ENCODE assay signal across 16 cellular contexts in the genomic region with DNA sequence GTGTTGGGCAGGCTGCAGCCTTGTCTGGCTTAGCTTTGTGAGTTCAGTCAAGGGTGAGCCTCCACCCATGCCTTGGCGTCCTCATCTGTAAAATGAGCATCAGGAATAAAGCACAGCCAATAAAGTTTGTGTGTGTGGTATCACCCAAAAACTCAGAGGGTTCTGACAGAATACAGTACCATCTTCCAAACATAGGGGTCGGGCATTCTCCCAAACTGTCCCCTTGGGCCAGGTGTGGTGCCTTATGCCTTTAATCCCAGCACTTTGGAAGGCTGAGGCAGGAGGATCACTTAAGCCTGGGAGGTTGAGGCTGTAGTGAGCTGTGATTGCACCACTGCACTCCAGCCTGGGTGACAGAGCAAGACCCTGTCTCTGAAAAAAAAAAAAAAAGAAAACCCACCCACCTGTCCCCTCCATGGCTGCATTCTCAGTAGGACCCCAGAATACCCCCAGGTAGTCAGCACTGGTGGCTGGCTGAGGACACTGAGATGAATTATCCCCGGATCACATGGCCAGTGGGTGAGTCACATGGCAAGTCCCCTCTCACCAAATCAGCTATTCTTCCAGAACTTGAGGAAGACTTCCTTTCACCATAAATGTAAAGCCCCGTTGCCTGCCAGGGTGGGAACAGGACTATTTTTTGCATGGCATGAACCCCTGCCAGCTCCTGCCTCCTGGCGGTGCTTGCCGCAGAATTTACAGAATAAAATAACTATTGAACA. TPM values are rescaled to one million over a fixed set of nuclear protein-coding genes. Genes with fewer than 3 reads are reported as not detected.
DNase-seq lines count a peak whose midpoint lies in the region; ATAC-seq, FAIRE-seq and TF ChIP-seq lines count a peak whose summit lies in the region.
"Had no signal": no experiment of that assay in that cellular context is flagged by ENCODE, and none has a peak within 500 bp of the region (broad histone marks: within the 10 kb centered on the region; RNA-seq: fewer than 3 reads in every experiment).

No MANE protein-coding gene starts in this region.

- H3K9ac ChIP-seq in HepG2 (ENCODE audit: insufficient read depth, low read depth, low read length), result no peak overlapping the region

- H3K9me3 Mint-ChIP-seq in type B pancreatic cell, result no peaks in the 10 kb centered on the region

- CTCF ChIA-PET in HepG2 (lab: Yijun Ruan, JAX; ENCODE audit: low intra/inter-chr PET ratio, low total read pairs), result no interaction called here

- no peak overlapping the region for H3K4me3 Mint-ChIP-seq in type B pancreatic cell

- no peak overlapping the region for H2AFZ ChIP-seq in HepG2 (ENCODE audit: low read length)

- H3K36me3 ChIP-seq in HepG2 (replicated peaks in 1 of 2; ENCODE audit: control insufficient read depth in 1 of 2, insufficient read depth in 2 of 2, low read length in 2 of 2) (no peaks in the 10 kb centered on the region), right lobe of liver (no peaks in the 10 kb centered on the region)
- H3K36me3 ChIP-seq: WERI-Rb-1 had no signal

- intact Hi-C loops in HepG2 (cut with micrococcal nuclease; ENCODE audit: unreplicated experiment), result no loop called here
- intact Hi-C loops in right lobe of liver (cut with DNase I), result no loop called here

- H3K4me1 Mint-ChIP-seq in type B pancreatic cell (ENCODE audit: unreplicated experiment), result peaks cover 8% of the 10 kb centered on the region

- H3K4me1 ChIP-seq in HepG2 (ENCODE audit: insufficient read depth, low read length), result peaks cover 13% of the 10 kb centered on the region
- no peaks in the 10 kb centered on the region for H3K4me1 ChIP-seq in right lobe of liver
- H3K4me1 ChIP-seq in foreskin keratinocyte, result no peaks in the 10 kb centered on the region

- TF ChIP-seq POLR2A in HepG2 (IDR thresholded peaks at IDR 0.05; ENCODE audit: insufficient read depth in 1 of 2, low read depth in 2 of 2, low read length in 2 of 2) (no peak), right lobe of liver (IDR thresholded peaks at IDR 0.05) (no peak)

- BruUV-seq in HepG2 (replicated peaks; lab: Mats Ljungman, UMichigan), result no TSS peak

- H3K4me3 ChIP-seq in HepG2 (replicated peaks in 1 of 3; ENCODE audit: insufficient read depth in 1 of 3, low read depth in 2 of 3, low read length in 3 of 3) (no peak overlapping the region), right lobe of liver (no peak overlapping the region)

- no peaks in the 10 kb centered on the region for H3K27me3 Mint-ChIP-seq in type B pancreatic cell

- no peaks in the 10 kb centered on the region for H4K20me1 ChIP-seq in HepG2 (ENCODE audit: insufficient read depth, low read length)

- no peaks in the 10 kb centered on the region for H3K36me3 Mint-ChIP-seq in type B pancreatic cell

- ATAC-seq in HepG2, result no peak
- no peak for ATAC-seq in right lobe of liver
- peak; percentile 22 for ATAC-seq in foreskin keratinocyte

- peak overlapping the region; percentile 56 for H3K27ac Mint-ChIP-seq in type B pancreatic cell

- H3K27ac ChIP-seq in HepG2 (ENCODE audit: extremely low read length, insufficient read depth, low read length) (no peak overlapping the region), right lobe of liver (no peak overlapping the region), foreskin keratinocyte (no peak overlapping the region)
- H3K27ac ChIP-seq: C4-2B, WERI-Rb-1 had no signal

- no peak for FAIRE-seq in HepG2 (lab: Jason Lieb, UNC)

- WGBS in HepG2 (ENCODE audit: low lambda C conversion rate), result 64% methylated on average over 5 of the region's 6 CpGs
- WGBS in right lobe of liver (ENCODE audit: insufficient coverage, low coverage, low lambda C conversion rate, missing lambda C conversion rate), result 72% methylated on average over 4 of the region's 6 CpGs

- no peaks in the 10 kb centered on the region for H3K79me2 ChIP-seq in HepG2 (ENCODE audit: insufficient read depth, low read length)

- TF ChIP-seq CTCF in HepG2 (CRISPR knock-in tag; IDR thresholded peaks at IDR 0.05) (no peak), right lobe of liver (IDR thresholded peaks at IDR 0.05) (no peak), foreskin keratinocyte (conservative IDR thresholded peaks at IDR 0.05) (peak; percentile 30), type B pancreatic cell (conservative IDR thresholded peaks at IDR 0.05) (no peak), GM13977 (IDR thresholded peaks at IDR 0.05; ENCODE audit: extremely low read depth, insufficient read depth, missing control alignments) (no peak), GM20000 (IDR thresholded peaks at IDR 0.05; ENCODE audit: extremely low read depth, missing control alignments) (no peak)

- no peak for TF ChIP-seq RAD21 in HepG2 (CRISPR knock-in tag; IDR thresholded peaks at IDR 0.05)

- TF ChIP-seq EP300 in HepG2 (IDR thresholded peaks at IDR 0.05; ENCODE audit: low read depth in 2 of 2, low read length in 2 of 2) (no peak), HepG2 (CRISPR knock-in tag; IDR thresholded peaks at IDR 0.05; ENCODE audit: borderline replicate concordance) (no peak)

- POLR2A ChIA-PET in HepG2 (lab: Yijun Ruan, JAX), result no interaction called here

- in situ Hi-C loops in HepG2 (cut with HindIII; ENCODE audit: extremely low pct_ligation_motif_present, low pct_unique_long_range_greater_than_20kb) (no loop called here), ACHN (cut with HindIII; ENCODE audit: low pct_ligation_motif_present, low pct_unique_long_range_greater_than_20kb, low sequenced_read_pairs) (no loop called here), GM13977 (cut with MboI; ENCODE audit: low pct_unique_long_range_greater_than_20kb, low sequenced_read_pairs, unreplicated experiment) (no loop called here)

- DNase-seq in HepG2 (ENCODE audit: low spot score) (no peak), right lobe of liver (no peak), RPMI7951 (ENCODE audit: low read depth) (peak; percentile 8), foreskin keratinocyte (no peak), type B pancreatic cell (ENCODE audit: extremely low spot score, unreplicated experiment) (no peak), ACHN (no peak), GM13977 (ENCODE audit: low spot score) (no peak), GM20000 (ENCODE audit: low spot score) (no peak)
- DNase-seq: activated effector memory CD4-positive, alpha-beta T cell treated with anti-CD3 and anti-CD28 coated beads, Interleukin-2, amount 50 U/mL, for 16 hours; hypothalamus; mesendoderm; NCI-H1694; SIG-M5; stimulated activated naive CD8-positive, alpha-beta T cell treated with anti-CD3 and anti-CD28 coated beads, Interleukin-15, Interleukin-2, amounts not matched to agents 100 U/mL and 50 U/mL, for 24 hours; WERI-Rb-1 had no signal

- no peak overlapping the region for H3K4me2 ChIP-seq in HepG2 (ENCODE audit: low read depth, low read length)

- peaks cover 1 to 3% of the 10 kb centered on the region in 2 experiments; a peak in 2 of 5 replicates for H3K27me3 ChIP-seq in HepG2 (ENCODE audit: control insufficient read depth in 1 of 2, insufficient read depth in 2 of 2, low read length in 2 of 2)
- H3K27me3 ChIP-seq in right lobe of liver, result no peaks in the 10 kb centered on the region
- H3K27me3 ChIP-seq in foreskin keratinocyte, result no peaks in the 10 kb centered on the region

- H3K9me3 ChIP-seq in HepG2 (ENCODE audit: low read length) (no peaks in the 10 kb centered on the region), right lobe of liver (no peaks in the 10 kb centered on the region)

RNA-seq across cellular contexts. Expression of a gene that starts 18.6 kb away (rescaled TPM):
- 84.0 and 120 TPM in 2 replicates for total RNA-seq in HepG2 (2016; rRNA removed; fragmentation: Illumina TruSeq; extraction: Trizol)
- total RNA-seq in HepG2 (2016; cell fraction: cytosol; rRNA removed; fragmentation: Illumina TruSeq; extraction: Trizol; ENCODE audit: low read depth), result 26.0 and 27.8 TPM in 2 replicates
- total RNA-seq in HepG2 (2016; cell fraction: insoluble cytoplasmic fraction; rRNA removed; fragmentation: Illumina TruSeq; extraction: Trizol), result 84.6 and 128 TPM in 2 replicates
- total RNA-seq in HepG2 (2016; cell fraction: membrane; rRNA removed; fragmentation: Illumina TruSeq; extraction: Trizol), result 37.0 and 39.3 TPM in 2 replicates
- total RNA-seq in HepG2 (2016; cell fraction: nucleus; rRNA removed; fragmentation: Illumina TruSeq; extraction: Trizol), result 39.0 and 42.5 TPM in 2 replicates
- polyA plus RNA-seq in HepG2 (2011; rRNA removed), result 29.4 and 32.2 TPM in 2 replicates
- 22.5 and 24.9 TPM in 2 replicates for polyA plus RNA-seq in HepG2 (2011; cell fraction: cytosol; rRNA removed)
- 46.3 and 51.2 TPM in 2 replicates for polyA plus RNA-seq in HepG2 (2011; cell fraction: nucleus; rRNA removed)
- 24.1 and 24.4 TPM in 2 replicates for polyA plus RNA-seq in HepG2 (2012)
- polyA plus RNA-seq in HepG2 (2016; cell fraction: cytosol; fragmentation: Illumina TruSeq; extraction: Trizol; ENCODE audit: low read depth), result 25.5 and 26.4 TPM in 2 replicates
- 117 and 122 TPM in 2 replicates for polyA plus RNA-seq in HepG2 (2016; cell fraction: insoluble cytoplasmic fraction; fragmentation: Illumina TruSeq; extraction: Trizol; ENCODE audit: low read depth)
- polyA plus RNA-seq in HepG2 (2016; cell fraction: membrane; fragmentation: Illumina TruSeq; extraction: Trizol; ENCODE audit: low read depth), result 29.0 and 32.5 TPM in 2 replicates
- polyA plus RNA-seq in HepG2 (2016; cell fraction: nucleus; fragmentation: Illumina TruSeq; extraction: Trizol; ENCODE audit: insufficient read depth, low read depth), result 58.8 and 67.0 TPM in 2 replicates
- 23.6 and 67.1 TPM in 2 replicates for polyA minus RNA-seq in HepG2 (2011; rRNA and poly(A)+ RNA removed; ENCODE audit: low replicate concordance)
- polyA minus RNA-seq in HepG2 (2011; cell fraction: cytosol; rRNA and poly(A)+ RNA removed), result 16.8 and 23.0 TPM in 2 replicates
- 45.1 and 53.7 TPM in 2 replicates for polyA minus RNA-seq in HepG2 (2011; cell fraction: nucleus; rRNA and poly(A)+ RNA removed)
- total RNA-seq in right lobe of liver, result 10 to 100 TPM; 28.5 to 58.5 (median 34.8) TPM
- 134 and 145 TPM in 2 replicates for total RNA-seq in RPMI7951 (2014; rRNA removed; shearing (Covaris generic))
- total RNA-seq in foreskin keratinocyte, result 88.1 and 92.2 TPM in 2 replicates
- polyA plus RNA-seq in foreskin keratinocyte, result 90.7 and 101 TPM in 2 replicates
- total RNA-seq in type B pancreatic cell (ENCODE audit: low replicate concordance), result 48.4 and 51.3 TPM in 2 replicates

RNA-seq across cellular contexts. Expression of a gene that starts 40.6 kb away (rescaled TPM):
- total RNA-seq in HepG2 (2016; rRNA removed; fragmentation: Illumina TruSeq; extraction: Trizol) (3.2 and 3.8 TPM in 2 replicates), right lobe of liver (10 to 100 TPM in 2 of 6 experiments, 1 to 10 TPM in 4; 5.6 to 13.8 (median 9.8) TPM), foreskin keratinocyte (13.8 and 15.0 TPM in 2 replicates), type B pancreatic cell (ENCODE audit: low replicate concordance) (6.3 and 16.9 TPM in 2 replicates)
- 1.5 TPM in 2 replicates for total RNA-seq in HepG2 (2016; cell fraction: cytosol; rRNA removed; fragmentation: Illumina TruSeq; extraction: Trizol; ENCODE audit: low read depth)
- total RNA-seq in HepG2 (2016; cell fraction: insoluble cytoplasmic fraction; rRNA removed; fragmentation: Illumina TruSeq; extraction: Trizol), result 3.0 and 4.1 TPM in 2 replicates
- total RNA-seq in HepG2 (2016; cell fraction: membrane; rRNA removed; fragmentation: Illumina TruSeq; extraction: Trizol), result 2.6 and 2.8 TPM in 2 replicates
- 1.9 and 2.3 TPM in 2 replicates for total RNA-seq in HepG2 (2016; cell fraction: nucleus; rRNA removed; fragmentation: Illumina TruSeq; extraction: Trizol)
- polyA plus RNA-seq in HepG2 (2011; rRNA removed) (2.9 TPM in 2 replicates), foreskin keratinocyte (13.2 and 15.8 TPM in 2 replicates)
- 1.7 and 4.1 TPM in 2 replicates for polyA plus RNA-seq in HepG2 (2011; cell fraction: cytosol; rRNA removed)
- 3.9 and 4.0 TPM in 2 replicates for polyA plus RNA-seq in HepG2 (2011; cell fraction: nucleus; rRNA removed)
- 0.71 and 1.4 TPM in 2 replicates for polyA plus RNA-seq in HepG2 (2012)
- polyA plus RNA-seq in HepG2 (2016; cell fraction: cytosol; fragmentation: Illumina TruSeq; extraction: Trizol; ENCODE audit: low read depth), result 0.36 and 0.54 TPM in 2 replicates
- 2.4 and 2.7 TPM in 2 replicates for polyA plus RNA-seq in HepG2 (2016; cell fraction: insoluble cytoplasmic fraction; fragmentation: Illumina TruSeq; extraction: Trizol; ENCODE audit: low read depth)
- 1.1 and 1.4 TPM in 2 replicates for polyA plus RNA-seq in HepG2 (2016; cell fraction: membrane; fragmentation: Illumina TruSeq; extraction: Trizol; ENCODE audit: low read depth)
- 2.7 TPM in 2 replicates for polyA plus RNA-seq in HepG2 (2016; cell fraction: nucleus; fragmentation: Illumina TruSeq; extraction: Trizol; ENCODE audit: insufficient read depth, low read depth)
- 2.0 and 6.9 TPM in 2 replicates for polyA minus RNA-seq in HepG2 (2011; rRNA and poly(A)+ RNA removed; ENCODE audit: low replicate concordance)
- 1.5 and 3.6 TPM in 2 replicates for polyA minus RNA-seq in HepG2 (2011; cell fraction: cytosol; rRNA and poly(A)+ RNA removed)
- 2.1 and 3.0 TPM in 2 replicates for polyA minus RNA-seq in HepG2 (2011; cell fraction: nucleus; rRNA and poly(A)+ RNA removed)
- total RNA-seq in RPMI7951 (2014; rRNA removed; shearing (Covaris generic)), result 12.9 and 14.3 TPM in 2 replicates
